27 cellular contexts compared by ENCODE assay signal in genomic region chr6:99875068-99875467, GRCh38.
DNase-seq lines count a peak whose midpoint lies in the region; ATAC-seq, FAIRE-seq and TF ChIP-seq lines count a peak whose summit lies in the region.
"Had no signal": no experiment of that assay in that cellular context is flagged by ENCODE, and none has a peak within 500 bp of the region (broad histone marks: within the 10 kb centered on the region; RNA-seq: fewer than 3 reads in every experiment).

No MANE protein-coding gene starts in this region.

- WGBS in HepG2 (ENCODE audit: low lambda C conversion rate): 26% methylated on average over 2 of the region's 4 CpGs
- WGBS in right lobe of liver (ENCODE audit: insufficient coverage, low coverage, low lambda C conversion rate, missing lambda C conversion rate): 64% methylated on average over 4 of the region's 4 CpGs
- 47% methylated on average over 4 of the region's 4 CpGs for WGBS in A549 (ENCODE audit: missing lambda C conversion rate)

- no peak for FAIRE-seq in HepG2 (lab: Jason Lieb, UNC)
- no peak for FAIRE-seq in A549 (lab: Jason Lieb, UNC)
- FAIRE-seq: GM12878, GM12892, GM18507 had no signal

- H3K79me2 ChIP-seq in HepG2 (ENCODE audit: insufficient read depth, low read length) (no peaks in the 10 kb centered on the region), neural progenitor cell (ENCODE audit: low read depth) (no peaks in the 10 kb centered on the region)

- H3K36me3 ChIP-seq in HepG2 (replicated peaks in 1 of 2; ENCODE audit: control insufficient read depth in 1 of 2, insufficient read depth in 2 of 2, low read length in 2 of 2) (no peaks in the 10 kb centered on the region), right lobe of liver (no peaks in the 10 kb centered on the region), neural progenitor cell (no peaks in the 10 kb centered on the region)
- H3K36me3 ChIP-seq: BE2C, BLaER1 had no signal

- H3K9ac ChIP-seq in HepG2 (ENCODE audit: insufficient read depth, low read depth, low read length) (no peak overlapping the region), neural progenitor cell (no peak overlapping the region)
- H3K9ac ChIP-seq: BLaER1 had no signal

- no peaks in the 10 kb centered on the region for H3F3A ChIP-seq in neural progenitor cell (ENCODE audit: low read depth)

- TF ChIP-seq RAD21 in HepG2 (CRISPR knock-in tag; IDR thresholded peaks at IDR 0.05): no peak
- no peak for TF ChIP-seq RAD21 in A549 (conservative IDR thresholded peaks at IDR 0.05 in 1 of 2, IDR thresholded peaks at IDR 0.05 in 1 of 2)

- H3K27me3 Mint-ChIP-seq in neural progenitor cell (ENCODE audit: insufficient read depth, low read depth): peaks cover 2% of the 10 kb centered on the region
- H3K27me3 Mint-ChIP-seq: CD4-positive, CD25-positive, alpha-beta regulatory T cell had no signal

- TF ChIP-seq CTCF in HepG2 (CRISPR knock-in tag; IDR thresholded peaks at IDR 0.05): no peak
- TF ChIP-seq CTCF in right lobe of liver (IDR thresholded peaks at IDR 0.05): no peak
- no peak for TF ChIP-seq CTCF in A549 (IDR thresholded peaks at IDR 0.05)
- no peak for TF ChIP-seq CTCF in neural progenitor cell (IDR thresholded peaks at IDR 0.05)

- peak overlapping the region; percentile 15 for H3K27ac Mint-ChIP-seq in neural progenitor cell
- H3K27ac Mint-ChIP-seq: CD4-positive, alpha-beta memory T cell; CD4-positive, CD25-positive, alpha-beta regulatory T cell; CD8-positive, alpha-beta memory T cell had no signal

- no peak for TF ChIP-seq POLR2A in HepG2 (IDR thresholded peaks at IDR 0.05; ENCODE audit: insufficient read depth in 1 of 2, low read depth in 2 of 2, low read length in 2 of 2)
- no peak for TF ChIP-seq POLR2A in right lobe of liver (IDR thresholded peaks at IDR 0.05)
- no peak for TF ChIP-seq POLR2A in A549 (IDR thresholded peaks at IDR 0.05; ENCODE audit: low read length)

- no peak overlapping the region for H2AFZ ChIP-seq in HepG2 (ENCODE audit: low read length)
- H2AFZ ChIP-seq in neural progenitor cell (replicated peaks): no peak overlapping the region

- no peak for DNase-seq in HepG2 (ENCODE audit: low spot score)
- no peak for DNase-seq in right lobe of liver
- no peak for DNase-seq in A549 (ENCODE audit: low read depth in 1 of 2, low spot score in 1 of 2)
- DNase-seq in neural progenitor cell (ENCODE audit: low spot score): no peak
- no peak for DNase-seq in NCI-H2227 treated with DMSO at 0.1 percent for 48 hours (lab: John Stamatoyannopoulos, UW)
- no peak for DNase-seq in NCI-H82 treated with DMSO at 0.1 percent for 48 hours (lab: John Stamatoyannopoulos, UW; ENCODE audit: unreplicated experiment)
- DNase-seq: ACHN; BE2C; C1 segment of cervical spinal cord; CD4-positive, alpha-beta memory T cell; CD4-positive, CD25-positive, alpha-beta regulatory T cell; CD8-positive, alpha-beta memory T cell; COR-L47; DMS 273 treated with DMSO at 0.1 percent for 48 hours; DMS153; DMS53; DMS79; DND-41; EL; GDM1 had no signal

- no peaks in the 10 kb centered on the region for H3K4me1 Mint-ChIP-seq in neural progenitor cell
- H3K4me1 Mint-ChIP-seq: CD14-positive monocyte; CD4-positive, alpha-beta memory T cell; CD4-positive, CD25-positive, alpha-beta regulatory T cell; CD8-positive, alpha-beta memory T cell had no signal

- H3K9me3 Mint-ChIP-seq in neural progenitor cell: no peaks in the 10 kb centered on the region
- H3K9me3 Mint-ChIP-seq: CD4-positive, alpha-beta memory T cell; CD8-positive, alpha-beta memory T cell had no signal

- H3K4me3 ChIP-seq in HepG2 (replicated peaks in 1 of 3; ENCODE audit: insufficient read depth in 1 of 3, low read depth in 2 of 3, low read length in 3 of 3) (no peak overlapping the region), right lobe of liver (no peak overlapping the region), A549 (no peak overlapping the region), neural progenitor cell (no peak overlapping the region)
- H3K4me3 ChIP-seq: BLaER1, GM12878 had no signal

- no peaks in the 10 kb centered on the region for H4K20me1 ChIP-seq in HepG2 (ENCODE audit: insufficient read depth, low read length)
- H4K20me1 ChIP-seq in neural progenitor cell (ENCODE audit: low read depth): no peaks in the 10 kb centered on the region
- H4K20me1 ChIP-seq: BLaER1 had no signal

- CTCF ChIA-PET in HepG2 (lab: Yijun Ruan, JAX; ENCODE audit: low intra/inter-chr PET ratio, low total read pairs) (no interaction called here), A549 (lab: Yijun Ruan, JAX) (interaction anchor here (1.7 kb wide), 1 partner anchor 127 kb away, joined by 4 read pairs; no protein-coding TSS in a partner anchor)

- TF ChIP-seq EP300 in HepG2 (IDR thresholded peaks at IDR 0.05; ENCODE audit: low read depth in 2 of 2, low read length in 2 of 2) (no peak), HepG2 (CRISPR knock-in tag; IDR thresholded peaks at IDR 0.05; ENCODE audit: borderline replicate concordance) (no peak), A549 (IDR thresholded peaks at IDR 0.05) (no peak)

- POLR2A ChIA-PET in HepG2 (lab: Yijun Ruan, JAX): no interaction called here
- POLR2A ChIA-PET in A549 (lab: Yijun Ruan, JAX): no interaction called here

- H3K36me3 Mint-ChIP-seq in neural progenitor cell: no peaks in the 10 kb centered on the region
- H3K36me3 Mint-ChIP-seq: CD14-positive monocyte; CD4-positive, alpha-beta memory T cell; CD4-positive, CD25-positive, alpha-beta regulatory T cell; CD8-positive, alpha-beta memory T cell had no signal

- ATAC-seq in HepG2 (no peak), right lobe of liver (no peak), A549 (no peak)
- ATAC-seq: GM12878 had no signal

- H3K4me3 Mint-ChIP-seq in neural progenitor cell: no peak overlapping the region
- H3K4me3 Mint-ChIP-seq: CD14-positive monocyte; CD4-positive, alpha-beta memory T cell; CD4-positive, CD25-positive, alpha-beta regulatory T cell; CD8-positive, alpha-beta memory T cell had no signal

- H3K4me1 ChIP-seq in HepG2 (ENCODE audit: insufficient read depth, low read length): no peaks in the 10 kb centered on the region
- H3K4me1 ChIP-seq in right lobe of liver: no peaks in the 10 kb centered on the region
- H3K4me1 ChIP-seq in A549: no peaks in the 10 kb centered on the region
- peaks cover 4% of the 10 kb centered on the region for H3K4me1 ChIP-seq in neural progenitor cell
- H3K4me1 ChIP-seq: BE2C, BLaER1 had no signal

- H3K4me2 ChIP-seq in HepG2 (ENCODE audit: low read depth, low read length) (no peak overlapping the region), A549 (no peak overlapping the region), neural progenitor cell (no peak overlapping the region)
- H3K4me2 ChIP-seq: BLaER1 had no signal

- H3K27ac ChIP-seq in HepG2 (ENCODE audit: extremely low read length, insufficient read depth, low read length) (no peak overlapping the region), right lobe of liver (no peak overlapping the region), A549 (no peak overlapping the region), angular gyrus (ENCODE audit: low read depth, low read length) (peak overlapping the region; percentile 35), neural progenitor cell (no peak overlapping the region)
- H3K27ac ChIP-seq: 22Rv1, BLaER1 had no signal

- H3K9me3 ChIP-seq in HepG2 (ENCODE audit: low read length): no peaks in the 10 kb centered on the region
- no peaks in the 10 kb centered on the region for H3K9me3 ChIP-seq in right lobe of liver
- no peaks in the 10 kb centered on the region for H3K9me3 ChIP-seq in A549
- H3K9me3 ChIP-seq in neural progenitor cell (ENCODE audit: low read depth): no peaks in the 10 kb centered on the region
- H3K9me3 ChIP-seq: BE2C, BLaER1 had no signal

- no TSS peak for BruUV-seq in HepG2 (replicated peaks; lab: Mats Ljungman, UMichigan)

- intact Hi-C loops in HepG2 (cut with micrococcal nuclease; ENCODE audit: unreplicated experiment): no loop called here
- intact Hi-C loops in right lobe of liver (cut with DNase I): no loop called here

- in situ Hi-C loops in HepG2 (cut with HindIII; ENCODE audit: extremely low pct_ligation_motif_present, low pct_unique_long_range_greater_than_20kb): no loop called here

- H3K27me3 ChIP-seq in HepG2 (ENCODE audit: control insufficient read depth in 1 of 2, insufficient read depth in 2 of 2, low read length in 2 of 2) (peaks cover 0 to 2% of the 10 kb centered on the region in 2 experiments; a peak in 2 of 5 replicates), right lobe of liver (no peaks in the 10 kb centered on the region), neural progenitor cell (no peaks in the 10 kb centered on the region)
- H3K27me3 ChIP-seq: BE2C, BLaER1 had no signal

TF ChIP-seq in HepG2, 621 proteins besides CTCF, POLR2A, EP300 and RAD21:
- TF ChIP-seq MAFF (IDR thresholded peaks at IDR 0.05; ENCODE audit: low read depth, low read length): peak; percentile 87
- TF ChIP-seq FOXA1 (IDR thresholded peaks at IDR 0.05): no peak
- no peak for TF ChIP-seq FOXA1 (CRISPR knock-in tag; IDR thresholded peaks at IDR 0.05)
- TF ChIP-seq MAFK (conservative IDR thresholded peaks at IDR 0.05 in 1 of 2, IDR thresholded peaks at IDR 0.05 in 1 of 2; ENCODE audit: low read length in 2 of 2): peak; percentile 69 to 92
TF ChIP-seq in HepG2: peak in this region for 2.

TF ChIP-seq in A549, 52 proteins besides CTCF, POLR2A, EP300 and RAD21:
- peak; percentile 65 for TF ChIP-seq MAFK (IDR thresholded peaks at IDR 0.05; ENCODE audit: partially characterized antibody)
- no peak for TF ChIP-seq ZFP36 (IDR thresholded peaks at IDR 0.05; ENCODE audit: borderline replicate concordance, partially characterized antibody)
- no peak for TF ChIP-seq ZSCAN20 (CRISPR knock-in tag; IDR thresholded peaks at IDR 0.05)
- no peak for TF ChIP-seq ZNF302 (CRISPR knock-in tag; IDR thresholded peaks at IDR 0.05)
TF ChIP-seq in A549: peak in this region for 1.

Comparison
In these comparisons a context has a peak if more than half of its experiments do, and no peak if none do; other contexts are left out.
1. Of the 38 proteins assayed by ChIP-seq in both HepG2 and A549: peak only in HepG2: none; only in A549: none; in both: MAFK; in neither: 37.